Comparison of ENCODE assay signal across 9 cellular contexts in the genomic region with DNA sequence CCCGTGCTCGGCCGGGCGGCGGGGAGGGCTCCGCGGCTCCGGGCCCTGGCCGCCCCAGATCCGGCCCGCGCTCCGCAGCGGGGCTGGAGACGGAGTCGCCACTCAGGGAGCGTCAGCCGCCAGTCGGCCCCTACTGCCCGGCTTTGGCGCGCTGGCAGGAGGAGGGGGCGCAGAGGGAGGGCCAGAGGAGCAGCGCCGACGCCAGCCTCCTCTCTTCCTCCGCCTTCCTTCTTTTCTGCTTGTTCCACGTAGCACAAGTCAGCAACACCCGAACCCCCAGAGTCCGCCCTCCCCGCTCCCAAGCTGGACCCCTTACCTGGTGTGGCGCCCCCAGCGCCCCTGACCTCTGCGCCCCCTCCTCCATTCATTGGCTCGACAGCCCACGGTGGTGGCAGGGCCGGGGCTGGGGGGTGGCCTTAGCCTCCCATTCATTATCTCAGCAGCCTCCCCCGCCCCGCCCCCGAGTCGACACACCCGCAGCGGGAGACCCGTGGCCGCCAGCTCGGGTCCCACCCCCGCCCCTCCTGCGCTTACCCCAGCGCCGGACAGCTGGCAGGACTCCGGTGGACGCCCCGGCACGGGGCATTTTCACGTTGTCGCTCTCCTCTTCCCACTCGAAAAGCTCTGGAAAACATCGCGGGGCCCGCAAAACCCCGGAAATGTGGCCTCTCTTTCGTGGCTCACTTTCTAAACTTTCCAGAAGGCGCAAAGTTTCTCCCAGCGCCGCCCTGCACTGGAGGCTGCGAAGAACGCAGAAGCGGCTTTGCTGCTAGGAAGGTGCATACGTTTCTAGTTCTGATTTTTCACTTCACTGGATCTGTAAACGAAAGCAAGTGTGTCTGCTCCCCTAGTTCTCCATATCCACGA. TPM values are rescaled to one million over a fixed set of nuclear protein-coding genes. Genes with fewer than 3 reads are reported as not detected.
DNase-seq lines count a peak whose midpoint lies in the region; ATAC-seq and TF ChIP-seq lines count a peak whose summit lies in the region.
"Had no signal": no experiment of that assay in that cellular context is flagged by ENCODE, and none has a peak within 500 bp of the region (broad histone marks: within the 10 kb centered on the region; RNA-seq: fewer than 3 reads in every experiment).

A gene with protein sequence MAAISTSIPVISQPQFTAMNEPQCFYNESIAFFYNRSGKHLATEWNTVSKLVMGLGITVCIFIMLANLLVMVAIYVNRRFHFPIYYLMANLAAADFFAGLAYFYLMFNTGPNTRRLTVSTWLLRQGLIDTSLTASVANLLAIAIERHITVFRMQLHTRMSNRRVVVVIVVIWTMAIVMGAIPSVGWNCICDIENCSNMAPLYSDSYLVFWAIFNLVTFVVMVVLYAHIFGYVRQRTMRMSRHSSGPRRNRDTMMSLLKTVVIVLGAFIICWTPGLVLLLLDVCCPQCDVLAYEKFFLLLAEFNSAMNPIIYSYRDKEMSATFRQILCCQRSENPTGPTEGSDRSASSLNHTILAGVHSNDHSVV (minus strand): TSS at position 135 of the 867 bp plus-strand sequence. CDS start 66,353 bp downstream, outside the sequence.

- 1% methylated on average over 61 of the region's 71 CpGs for WGBS in prostate gland

- DNase-seq in GM13976 (ENCODE audit: low spot score), result peak; percentile 29
- peak in 32 of 51 donors; percentile 11 to 75 (median 55) for DNase-seq in hypothalamus (lab: John Stamatoyannopoulos, UW)
- peak; percentile 42 for DNase-seq in prostate gland (ENCODE audit: low spot score)
- DNase-seq in MV-4-11 (lab: John Stamatoyannopoulos, UW), result no peak
- DNase-seq in NCI-H128 (lab: John Stamatoyannopoulos, UW; ENCODE audit: unreplicated experiment), result no peak

- no peak for TF ChIP-seq POLR2A in prostate gland (IDR thresholded peaks at IDR 0.05)

- in situ Hi-C loops in GM13976 (cut with MboI; ENCODE audit: low sequenced_read_pairs, unreplicated experiment), result no loop called here

- H3K36me3 ChIP-seq in prostate gland, result no peaks in the 10 kb centered on the region

- ATAC-seq in HG03354 (IDR thresholded peaks at IDR 0.05; ENCODE audit: poor library complexity, severe bottlenecking, unreplicated experiment) (peak; percentile 22), GM21786 (IDR thresholded peaks at IDR 0.05; ENCODE audit: unreplicated experiment) (no peak)

- TF ChIP-seq CTCF in GM13976 (IDR thresholded peaks at IDR 0.05; ENCODE audit: borderline replicate concordance, control extremely low read depth, extremely low read depth, insufficient read depth, missing control alignments) (no peak), prostate gland (IDR thresholded peaks at IDR 0.05) (no peak)

- no peaks in the 10 kb centered on the region for H3K4me1 ChIP-seq in prostate gland (replicated peaks)

- intact Hi-C loops in prostate gland (cut with DNase I), result loop anchor here (5.0 to 10.0 kb wide), 3 partner anchors 259 to 384 kb away; no protein-coding TSS in a partner anchor

- H3K9me3 ChIP-seq in prostate gland, result no peaks in the 10 kb centered on the region

- H3K27ac ChIP-seq in angular gyrus (ENCODE audit: low read depth, low read length) (peak within 1 kb of the TSS; percentile 77), prostate gland (peak within 1 kb of the TSS; percentile 89 to 92)

- H3K27me3 ChIP-seq in prostate gland (replicated peaks; ENCODE audit: insufficient read depth), result no peaks in the 10 kb centered on the region

- peak within 1 kb of the TSS; percentile 65 to 71 for H3K4me3 ChIP-seq in prostate gland

RNA-seq across cellular contexts. Expression of the gene that starts here (rescaled TPM):
- total RNA-seq in prostate gland, result 10 to 100 TPM; 10.8 to 29.2 TPM
- total RNA-seq: T-helper 1 cell treated with Interleukin-12 subunit alpha and Interleukin-12 subunit beta and Interleukin-4 antibody, amounts not matched to agents 30 ng/mL and 1 ng/mL, for 36 hours had no signal

Comparison
In these comparisons a context has a peak if more than half of its experiments do, and no peak if none do; other contexts are left out.
1. DNase-seq: peak in GM13976 (single experiment), hypothalamus (32 of 51) and prostate gland (single experiment); none in MV-4-11 (single experiment) and NCI-H128 (single experiment).